Comparison of ENCODE assay signal across 21 cellular contexts in the genomic region with DNA sequence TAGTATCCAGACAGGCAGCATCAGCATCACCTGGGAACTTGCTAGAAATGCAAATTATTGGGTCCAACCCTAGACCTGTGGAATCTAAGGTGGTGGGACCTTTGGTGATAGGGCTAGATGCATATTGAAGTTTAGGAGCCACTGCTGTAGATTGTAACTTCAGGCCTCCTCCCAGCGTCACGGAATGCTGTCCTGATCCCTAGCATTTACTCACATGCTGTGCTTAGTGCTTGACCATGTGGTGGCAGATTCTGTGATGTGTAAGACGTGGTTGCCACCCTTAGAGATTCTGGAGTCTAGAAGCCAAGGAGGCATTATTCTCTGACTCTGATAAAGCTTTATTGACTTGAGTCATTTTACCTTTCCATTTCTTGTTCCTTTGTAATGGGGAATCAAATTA. TPM values are rescaled to one million over a fixed set of nuclear protein-coding genes. Genes with fewer than 3 reads are reported as not detected.
DNase-seq lines count a peak whose midpoint lies in the region; ATAC-seq and TF ChIP-seq lines count a peak whose summit lies in the region.
"Had no signal": no experiment of that assay in that cellular context is flagged by ENCODE, and none has a peak within 500 bp of the region (broad histone marks: within the 10 kb centered on the region; RNA-seq: fewer than 3 reads in every experiment).

No MANE protein-coding gene starts in this region.

- H3K27me3 Mint-ChIP-seq in endothelial cell (ENCODE audit: unreplicated experiment) (no peaks in the 10 kb centered on the region), neural progenitor cell (ENCODE audit: insufficient read depth, low read depth) (no peaks in the 10 kb centered on the region)
- H3K27me3 Mint-ChIP-seq: activated naive CD8-positive, alpha-beta T cell had no signal

- H3K27me3 ChIP-seq in left ventricle myocardium inferior (ENCODE audit: low read depth) (no peaks in the 10 kb centered on the region), neural progenitor cell (no peaks in the 10 kb centered on the region), BE2C (peaks cover 22% of the 10 kb centered on the region)
- H3K27me3 ChIP-seq: body of pancreas, colonic mucosa, upper lobe of left lung had no signal

- H3K4me3 Mint-ChIP-seq in endothelial cell (ENCODE audit: unreplicated experiment) (no peak overlapping the region), neural progenitor cell (no peak overlapping the region)
- H3K4me3 Mint-ChIP-seq: activated naive CD8-positive, alpha-beta T cell; activated T-helper 1 cell treated with anti-CD3 and anti-CD28 coated beads, Interleukin-12 subunit alpha, Interleukin-12 subunit beta, Interleukin-2, Interleukin-4 antibody, amounts not matched to agents 30 ng/mL and 10 ng/mL and 1 ng/mL, durations not matched to agents 14 hours and 24 hours and 36 hours had no signal

- DNase-seq in left ventricle myocardium inferior (no peak), Right ventricle myocardium superior (no peak), endothelial cell (ENCODE audit: low spot score) (no peak), neural progenitor cell (ENCODE audit: low spot score) (peak; percentile 16), BE2C (no peak), occipital lobe (lab: John Stamatoyannopoulos, UW) (no peak), GM10248 (ENCODE audit: extremely low spot score) (no peak)
- DNase-seq: activated CD4-positive, CD25-positive, alpha-beta regulatory T cell treated with anti-CD3 and anti-CD28 coated beads, Interleukin-2, amount 50 U/mL, for 72 hours; body of pancreas; colonic mucosa; hippocampal formation; KG1; left colon; NCI-H187; stimulated activated naive CD4-positive, alpha-beta T cell; T1000; upper lobe of left lung had no signal

- POLR2A ChIA-PET in GM10248 (lab: Yijun Ruan, JAX): no interaction called here

- peaks cover 31% of the 10 kb centered on the region for H3K36me3 ChIP-seq in left ventricle myocardium inferior
- no peaks in the 10 kb centered on the region for H3K36me3 ChIP-seq in neural progenitor cell
- H3K36me3 ChIP-seq in BE2C: no peaks in the 10 kb centered on the region
- H3K36me3 ChIP-seq: colonic mucosa had no signal

- TF ChIP-seq CTCF in left ventricle myocardium inferior (IDR thresholded peaks at IDR 0.05; ENCODE audit: borderline replicate concordance): no peak
- TF ChIP-seq CTCF in endothelial cell (IDR thresholded peaks at IDR 0.05; ENCODE audit: unreplicated experiment): no peak
- TF ChIP-seq CTCF in neural progenitor cell (IDR thresholded peaks at IDR 0.05): no peak
- TF ChIP-seq CTCF in BE2C (IDR thresholded peaks at IDR 0.05; ENCODE audit: low read depth, low read length): no peak
- no peak for TF ChIP-seq CTCF in GM10248 (IDR thresholded peaks at IDR 0.05; ENCODE audit: control extremely low read depth, extremely low read depth, low read depth, missing control alignments)

- H3K4me1 ChIP-seq in left ventricle myocardium inferior (peaks cover 67% of the 10 kb centered on the region), neural progenitor cell (peaks cover 20% of the 10 kb centered on the region), BE2C (no peaks in the 10 kb centered on the region)
- H3K4me1 ChIP-seq: colonic mucosa had no signal

- CTCF ChIA-PET in GM10248 (lab: Yijun Ruan, JAX): interaction anchor here (1.0 to 1.9 kb wide), 2 partner anchors 10 to 20 kb away, joined by 4 to 6 read pairs; no protein-coding TSS in a partner anchor

- no peak overlapping the region for H2AFZ ChIP-seq in neural progenitor cell (replicated peaks)

- H3K4me2 ChIP-seq in neural progenitor cell: no peak overlapping the region
- H3K4me2 ChIP-seq: A549 had no signal

- H3K4me1 Mint-ChIP-seq in endothelial cell (ENCODE audit: unreplicated experiment) (peaks cover 40% of the 10 kb centered on the region), neural progenitor cell (peaks cover 11% of the 10 kb centered on the region)

- no peak overlapping the region for H3K9ac ChIP-seq in neural progenitor cell

- H3K27ac ChIP-seq in left ventricle myocardium inferior (replicated peaks) (peak overlapping the region; percentile 71), neural progenitor cell (no peak overlapping the region)
- H3K27ac ChIP-seq: body of pancreas, colonic mucosa had no signal

- H3K36me3 Mint-ChIP-seq in endothelial cell (ENCODE audit: low read depth, unreplicated experiment): peaks cover 16% of the 10 kb centered on the region
- peaks cover 2% of the 10 kb centered on the region for H3K36me3 Mint-ChIP-seq in neural progenitor cell

- H3K79me2 ChIP-seq in neural progenitor cell (ENCODE audit: low read depth): no peaks in the 10 kb centered on the region

- H3K4me3 ChIP-seq in left ventricle myocardium inferior: no peak overlapping the region
- no peak overlapping the region for H3K4me3 ChIP-seq in neural progenitor cell
- H3K4me3 ChIP-seq in BE2C (ENCODE audit: low read depth, low read length): no peak overlapping the region
- H3K4me3 ChIP-seq: A549, body of pancreas, colonic mucosa, upper lobe of left lung had no signal

- no peaks in the 10 kb centered on the region for H3F3A ChIP-seq in neural progenitor cell (ENCODE audit: low read depth)

- H3K9me3 Mint-ChIP-seq in endothelial cell (ENCODE audit: unreplicated experiment) (no peaks in the 10 kb centered on the region), neural progenitor cell (no peaks in the 10 kb centered on the region)
- H3K9me3 Mint-ChIP-seq: activated T-helper 1 cell treated with anti-CD3 and anti-CD28 coated beads, Interleukin-12 subunit alpha, Interleukin-12 subunit beta, Interleukin-2, Interleukin-4 antibody, amounts not matched to agents 30 ng/mL and 10 ng/mL and 1 ng/mL, durations not matched to agents 14 hours and 24 hours and 36 hours had no signal

- H3K9me3 ChIP-seq in left ventricle myocardium inferior (replicated peaks) (no peaks in the 10 kb centered on the region), neural progenitor cell (ENCODE audit: low read depth) (no peaks in the 10 kb centered on the region), BE2C (no peaks in the 10 kb centered on the region)
- H3K9me3 ChIP-seq: A549, body of pancreas, colonic mucosa, upper lobe of left lung had no signal

- intact Hi-C loops in left ventricle myocardium inferior (cut with micrococcal nuclease) (no loop called here), Right ventricle myocardium superior (cut with DNase I) (no loop called here)

- no peaks in the 10 kb centered on the region for H4K20me1 ChIP-seq in neural progenitor cell (ENCODE audit: low read depth)

- H3K27ac Mint-ChIP-seq in endothelial cell (ENCODE audit: unreplicated experiment) (peak overlapping the region; percentile 79), neural progenitor cell (no peak overlapping the region)
- H3K27ac Mint-ChIP-seq: activated naive CD8-positive, alpha-beta T cell; activated T-helper 1 cell treated with anti-CD3 and anti-CD28 coated beads, Interleukin-12 subunit alpha, Interleukin-12 subunit beta, Interleukin-2, Interleukin-4 antibody, amounts not matched to agents 30 ng/mL and 10 ng/mL and 1 ng/mL, durations not matched to agents 14 hours and 24 hours and 36 hours had no signal

- ATAC-seq in Right ventricle myocardium superior (ENCODE audit: poor library complexity): no peak
- no peak for ATAC-seq in HG02798 (IDR thresholded peaks at IDR 0.05; ENCODE audit: poor library complexity, unreplicated experiment)
- ATAC-seq: body of pancreas, left colon had no signal

RNA-seq across cellular contexts. Expression of gene AHR, which starts 13.5 kb away (rescaled TPM):
- 24.9 TPM for total RNA-seq in left ventricle myocardium inferior
- total RNA-seq in Right ventricle myocardium superior: 27.4 TPM
- 73.9 TPM for total RNA-seq in endothelial cell (ENCODE audit: unreplicated experiment)
- total RNA-seq in neural progenitor cell (ENCODE audit: low replicate concordance): 5.0 and 5.7 TPM in 2 replicates
- not detected for polyA plus RNA-seq in BE2C (2012; ENCODE audit: insufficient read depth, insufficient read length, low read depth)
- 20.9 TPM for total RNA-seq in occipital lobe
